ENCODE assay signal across 1 cellular context in genomic region chr6:44022296-44022661, GRCh38.
TF ChIP-seq lines count a peak whose summit lies in the region.

No MANE protein-coding gene starts in this region.

TF ChIP-seq in IMR-90, 13 proteins besides CTCF, POLR2A, EP300 and RAD21:
- TF ChIP-seq MAZ (IDR thresholded peaks at IDR 0.05; ENCODE audit: borderline replicate concordance, low read depth, low read length) (no peak), CHD1 (IDR thresholded peaks at IDR 0.05; ENCODE audit: low read depth, low read length) (no peak), USF2 (IDR thresholded peaks at IDR 0.05; ENCODE audit: low read depth, low read length) (no peak), NFE2L2 (IDR thresholded peaks at IDR 0.05; ENCODE audit: low read depth, low read length) (no peak), FOS (IDR thresholded peaks at IDR 0.05; ENCODE audit: low read depth, low read length) (peak; percentile 81), ELK1 (IDR thresholded peaks at IDR 0.05; ENCODE audit: borderline replicate concordance, low read depth, low read length) (no peak), MAFK (IDR thresholded peaks at IDR 0.05; ENCODE audit: low read depth, low read length) (no peak), MXI1 (IDR thresholded peaks at IDR 0.05; ENCODE audit: borderline replicate concordance, low read depth, low read length) (no peak)
